Comparison of ENCODE assay signal across 19 cellular contexts in genomic region chr1:17577907-17578297, GRCh38. TPM values are rescaled to one million over a fixed set of nuclear protein-coding genes. Genes with fewer than 3 reads are reported as not detected.
DNase-seq lines count a peak whose midpoint lies in the region; ATAC-seq and TF ChIP-seq lines count a peak whose summit lies in the region.
"Had no signal": no experiment of that assay in that cellular context is flagged by ENCODE, and none has a peak within 500 bp of the region (broad histone marks: within the 10 kb centered on the region; RNA-seq: fewer than 3 reads in every experiment).

No MANE protein-coding gene starts in this region.

- TF ChIP-seq EP300 in gastroesophageal sphincter (IDR thresholded peaks at IDR 0.05) = no peak

- no peak overlapping the region for H3K4me3 Mint-ChIP-seq in nephron
- H3K4me3 Mint-ChIP-seq: B cell; CD4-positive, alpha-beta T cell; HFFc6 had no signal

- ATAC-seq in gastroesophageal sphincter = no peak
- ATAC-seq in HG03565 (IDR thresholded peaks at IDR 0.05; ENCODE audit: unreplicated experiment) = no peak
- ATAC-seq in HG02678 (IDR thresholded peaks at IDR 0.05; ENCODE audit: unreplicated experiment) = no peak

- DNase-seq in ascending aorta (ENCODE audit: low spot score in 2 of 2) = no peak
- DNase-seq in NCI-H1417 treated with DMSO at 0.1 percent for 48 hours (lab: John Stamatoyannopoulos, UW) = no peak
- no peak for DNase-seq in NCI-H146 treated with DMSO at 0.1 percent for 48 hours (lab: John Stamatoyannopoulos, UW; ENCODE audit: unreplicated experiment)
- DNase-seq: C1 segment of cervical spinal cord; Calu3; CD4-positive, alpha-beta T cell; DMS153; DMS79 treated with DMSO at 0.1 percent for 48 hours; EL; GM23248; HFFc6; IMR-90; KG1 had no signal

- intact Hi-C loops in ascending aorta (cut with DNase I) = no loop called here

- H3K36me3 Mint-ChIP-seq in nephron (ENCODE audit: low read depth) = no peaks in the 10 kb centered on the region

- H3K27ac Mint-ChIP-seq in nephron = peak overlapping the region; percentile 68 to 97 (median 72)
- H3K27ac Mint-ChIP-seq: B cell; CD4-positive, alpha-beta T cell; HFFc6 had no signal

- H3K4me1 Mint-ChIP-seq in nephron = peaks cover 70% of the 10 kb centered on the region
- H3K4me1 Mint-ChIP-seq: B cell had no signal

- H3K4me3 ChIP-seq in ascending aorta = no peak overlapping the region
- H3K4me3 ChIP-seq in gastroesophageal sphincter = no peak overlapping the region
- H3K4me3 ChIP-seq: GM23248, HAP-1 had no signal

- no peaks in the 10 kb centered on the region for H3K27me3 ChIP-seq in ascending aorta
- H3K27me3 ChIP-seq in gastroesophageal sphincter = no peaks in the 10 kb centered on the region

- no peaks in the 10 kb centered on the region for H3K9me3 ChIP-seq in ascending aorta
- no peaks in the 10 kb centered on the region for H3K9me3 ChIP-seq in gastroesophageal sphincter
- H3K9me3 ChIP-seq: HAP-1 had no signal

- no peak for TF ChIP-seq CTCF in ascending aorta (IDR thresholded peaks at IDR 0.05)
- no peak for TF ChIP-seq CTCF in gastroesophageal sphincter (IDR thresholded peaks at IDR 0.05)
- TF ChIP-seq CTCF in nephron (IDR thresholded peaks at IDR 0.05; ENCODE audit: unreplicated experiment in 3 of 3) = no peak

- H3K27ac ChIP-seq in ascending aorta (peak overlapping the region; percentile 95 to 98), gastroesophageal sphincter (peak overlapping the region in 3 of 4 donors; percentile 33 to 97 (median 92))
- H3K27ac ChIP-seq: GM23248 had no signal

- H3K9me3 Mint-ChIP-seq in nephron = no peaks in the 10 kb centered on the region
- H3K9me3 Mint-ChIP-seq: CD4-positive, alpha-beta T cell; HFFc6 had no signal

- no CpG with 5 or more reads among the region's 1 CpG for WGBS in gastroesophageal sphincter (ENCODE audit: low coverage in 1 of 2), 2 donors

- H3K4me1 ChIP-seq in ascending aorta (peaks cover 29 to 77% of the 10 kb centered on the region in 2 donors), gastroesophageal sphincter (peaks cover 0 to 86% (median 44%) of the 10 kb centered on the region in 3 donors)
- H3K4me1 ChIP-seq: HAP-1 had no signal

- H3K36me3 ChIP-seq in ascending aorta (peaks cover 5 to 7% of the 10 kb centered on the region in 2 donors), gastroesophageal sphincter (peaks cover 0 to 16% of the 10 kb centered on the region in 2 donors)
- H3K36me3 ChIP-seq: HAP-1 had no signal

- no peaks in the 10 kb centered on the region for H3K27me3 Mint-ChIP-seq in nephron (ENCODE audit: low read depth)
- H3K27me3 Mint-ChIP-seq: CD4-positive, alpha-beta T cell had no signal

- no peak for TF ChIP-seq POLR2A in gastroesophageal sphincter (IDR thresholded peaks at IDR 0.05)

RNA-seq across cellular contexts. Expression of gene ARHGEF10L, which starts 38.4 kb away (rescaled TPM):
- total RNA-seq in ascending aorta (177 TPM), gastroesophageal sphincter (10 to 100 TPM; 50.9 to 97.0 (median 80.3) TPM)
